8 cellular contexts compared by ENCODE assay signal in the genomic region with DNA sequence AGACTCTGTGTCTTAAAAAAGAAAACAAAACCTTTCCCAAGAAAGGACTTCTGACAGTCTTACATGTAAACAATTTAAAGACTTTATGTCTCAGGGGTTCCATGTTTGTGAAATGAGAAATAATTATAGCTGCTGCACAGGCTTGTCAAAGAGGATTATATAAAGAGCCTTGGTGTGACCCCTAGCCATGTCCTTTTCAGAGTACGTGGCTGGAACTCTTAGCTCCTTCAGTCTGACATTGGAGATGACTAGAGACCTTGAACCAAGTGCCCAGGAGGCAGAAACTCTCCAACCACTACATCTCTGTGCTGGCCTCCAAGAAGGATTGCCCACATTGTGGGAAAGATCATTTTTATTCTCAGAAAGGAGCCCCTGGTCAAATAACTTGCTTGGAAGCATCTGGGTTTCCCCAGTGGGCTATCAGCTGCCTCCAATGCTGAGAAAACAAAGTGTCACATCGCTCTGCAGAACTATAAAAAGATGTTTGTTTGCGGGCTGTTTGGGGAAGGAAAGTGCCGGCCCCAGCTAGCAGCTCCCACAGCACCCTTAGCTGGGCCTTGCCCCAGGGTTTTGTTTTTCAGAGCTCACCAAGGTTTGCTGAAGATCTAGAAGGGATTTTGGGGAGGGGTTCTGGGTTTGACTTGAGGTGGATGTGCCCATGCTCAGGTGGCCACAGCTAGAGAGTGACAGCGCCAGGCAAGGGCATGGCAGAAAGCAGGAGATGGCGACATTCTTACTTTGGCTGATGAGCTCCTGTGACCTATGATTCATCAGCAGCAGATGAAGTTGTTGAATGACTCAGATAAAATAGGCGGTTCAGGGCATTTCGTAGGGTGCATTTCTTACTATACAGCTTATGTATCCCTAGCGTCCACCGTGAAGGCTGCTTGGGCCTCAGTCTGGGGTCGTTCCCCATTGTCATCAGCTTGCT. TPM values are rescaled to one million over a fixed set of nuclear protein-coding genes. Genes with fewer than 3 reads are reported as not detected.
DNase-seq lines count a peak whose midpoint lies in the region; ATAC-seq and TF ChIP-seq lines count a peak whose summit lies in the region.
"Not testable (repeated sequence)": the region's sequence is repeated elsewhere in the genome, so short reads cannot be mapped to it uniquely, and the experiment has no call there.

No MANE protein-coding gene starts in this region.

- ATAC-seq in GM21529 (IDR thresholded peaks at IDR 0.05; ENCODE audit: unreplicated experiment) (peak; percentile 51), SK-N-SH treated with all-trans-retinoic acid at 6 μM for 48 hours (peak; percentile 92)

- peaks cover 34% of the 10 kb centered on the region for H3K4me1 Mint-ChIP-seq in activated naive CD8-positive, alpha-beta T cell (ENCODE audit: low read depth)

- H3K9me3 Mint-ChIP-seq in activated naive CD8-positive, alpha-beta T cell (ENCODE audit: low read depth), result not testable (repeated sequence)

- not testable (repeated sequence) for H3K36me3 Mint-ChIP-seq in activated naive CD8-positive, alpha-beta T cell

- H3K4me2 ChIP-seq in BLaER1 treated with 17β-estradiol and CSF1 and Interleukin-3, amounts not matched to agents 10 nM and 100 nM, result peak overlapping the region; percentile 61 to 99 (median 75)

- H3K4me1 ChIP-seq in BLaER1 treated with 17β-estradiol and CSF1 and Interleukin-3, amounts not matched to agents 10 nM and 100 nM, result peaks cover 46 to 77% (median 52%) of the 10 kb centered on the region in 10 experiments

- H3K27me3 Mint-ChIP-seq in activated naive CD8-positive, alpha-beta T cell, result not testable (repeated sequence)

- H3K36me3 ChIP-seq in BLaER1 treated with 17β-estradiol and CSF1 and Interleukin-3, amounts not matched to agents 10 nM and 100 nM, result peaks cover 16 to 57% (median 36%) of the 10 kb centered on the region in 11 experiments

- TF ChIP-seq POLR2A in erythroblast (IDR thresholded peaks at IDR 0.05; ENCODE audit: low read length), result peak; percentile 22

- peak overlapping the region in 10 of 11 experiments; percentile 27 to 70 (median 54); a peak in 14 of 22 replicates for H3K27ac ChIP-seq in BLaER1 treated with 17β-estradiol and CSF1 and Interleukin-3, amounts not matched to agents 10 nM and 100 nM

- DNase-seq in LHCN-M2 (ENCODE audit: low read depth) (peak; percentile 83), erythroblast (lab: John Stamatoyannopoulos, UW) (peak; percentile 84 to 88), kidney tubule cell (ENCODE audit: low spot score) (peak; percentile 47)
- peak; percentile 39 for DNase-seq in stimulated activated CD4-positive, alpha-beta T cell treated with anti-CD3 and anti-CD28 coated beads, Interleukin-4, amount 100 ng/mL, for 24 hours

- not testable (repeated sequence) for H3K27me3 ChIP-seq in BLaER1 treated with 17β-estradiol and CSF1 and Interleukin-3, amounts not matched to agents 10 nM and 100 nM

- H3K9me3 ChIP-seq in BLaER1 treated with 17β-estradiol and CSF1 and Interleukin-3, amounts not matched to agents 10 nM and 100 nM (replicated peaks in 1 of 11), result not testable (repeated sequence)

- H4K20me1 ChIP-seq in BLaER1 treated with 17β-estradiol and CSF1 and Interleukin-3, amounts not matched to agents 10 nM and 100 nM, result peaks cover 0 to 34% (median 13%) of the 10 kb centered on the region in 11 experiments; a peak in 12 of 22 replicates

- peak overlapping the region; percentile 41 for H3K27ac Mint-ChIP-seq in activated naive CD8-positive, alpha-beta T cell

- H3K9ac ChIP-seq in BLaER1 treated with 17β-estradiol and CSF1 and Interleukin-3, amounts not matched to agents 10 nM and 100 nM, result peak overlapping the region in 6 of 11 experiments; percentile 0 to 32 (median 18); a peak in 3 of 22 replicates

- not testable (repeated sequence) for H3K4me3 ChIP-seq in BLaER1 treated with 17β-estradiol and CSF1 and Interleukin-3, amounts not matched to agents 10 nM and 100 nM

- not testable (repeated sequence) for H3K4me3 Mint-ChIP-seq in activated naive CD8-positive, alpha-beta T cell

RNA-seq across cellular contexts. Expression of a gene that starts 6.9 kb away (rescaled TPM):
- total RNA-seq in LHCN-M2 (2014; rRNA removed), result 9.1 and 11.3 TPM in 2 replicates
- 10.4 TPM for polyA plus RNA-seq in LHCN-M2 (2012)
